Comparison of ENCODE assay signal across 8 cellular contexts in genomic region chr16:28822520-28823290, GRCh38.
DNase-seq lines count a peak whose midpoint lies in the region; ATAC-seq and TF ChIP-seq lines count a peak whose summit lies in the region.

ATXN2L (plus strand) TSS chr16:28822999; CDS start chr16:28823260, 261 bp downstream.

- ATAC-seq in HG02970 (IDR thresholded peaks at IDR 0.05; ENCODE audit: low FRiP score, unreplicated experiment) (peak; percentile 50), GM18858 (IDR thresholded peaks at IDR 0.05; ENCODE audit: unreplicated experiment) (no peak)

- DNase-seq in NCI-H2029 treated with DMSO at 0.1 percent for 48 hours (lab: John Stamatoyannopoulos, UW) (peak; percentile 57), T1000 (lab: John Stamatoyannopoulos, UW) (peak; percentile 83), astrocyte of the hippocampus (ENCODE audit: low read depth, low spot score) (peak; percentile 98), hippocampal formation (lab: John Stamatoyannopoulos, UW) (peak; percentile 89 to 93), retina (peak; percentile 99)

- peak; percentile 91 for TF ChIP-seq POLR2A in GM15510 (IDR thresholded peaks at IDR 0.05; ENCODE audit: borderline replicate concordance, extremely low read depth, insufficient read length)
